9 cellular contexts compared by ENCODE assay signal in genomic region chr3:52244061-52244628, GRCh38. TPM values are rescaled to one million over a fixed set of nuclear protein-coding genes. Genes with fewer than 3 reads are reported as not detected.
A peak's percentile ranks its signal among the peaks of the same experiment; 100 is the strongest.
DNase-seq lines count a peak whose midpoint lies in the region; ATAC-seq, FAIRE-seq and TF ChIP-seq lines count a peak whose summit lies in the region.
"Had no signal": no experiment of that assay in that cellular context is flagged by ENCODE, and none has a peak within 500 bp of the region (broad histone marks: within the 10 kb centered on the region; RNA-seq: fewer than 3 reads in every experiment).

No MANE protein-coding gene starts in this region.

- no peak overlapping the region for H3K4ac ChIP-seq in trophoblast cell (ENCODE audit: low read depth, low read length)

- H4K12ac ChIP-seq in trophoblast cell (ENCODE audit: low read depth, low read length) = no peak overlapping the region

- peaks cover 19 to 29% of the 10 kb centered on the region in 2 experiments for H3K4me1 ChIP-seq in trophoblast cell (ENCODE audit: control insufficient read depth in 1 of 2, insufficient read depth in 2 of 2, low read length in 2 of 2)

- H3K27me3 ChIP-seq in trophoblast cell (ENCODE audit: insufficient read depth, low read length) = no peaks in the 10 kb centered on the region

- no peak overlapping the region for H3K4me2 ChIP-seq in trophoblast cell (ENCODE audit: low read length)

- peak overlapping the region; percentile 32 for H2BK5ac ChIP-seq in trophoblast cell (ENCODE audit: low read depth, low read length, poor library complexity)

- peaks cover 6% of the 10 kb centered on the region for H3K9me3 ChIP-seq in trophoblast cell (ENCODE audit: insufficient read depth, low read depth, low read length)

- peak; percentile 65; the same call in 1 of the 2 replicates for TF ChIP-seq POLR2A in GM12892 (IDR thresholded peaks at IDR 0.05; ENCODE audit: low read depth, low read length)

- H3K4me3 ChIP-seq in coronary artery (peak overlapping the region; percentile 86), trophoblast cell (ENCODE audit: low read depth, low read length) (no peak overlapping the region)
- H3K4me3 ChIP-seq: K562 had no signal

- H2BK120ac ChIP-seq in trophoblast cell (ENCODE audit: insufficient read depth, low read length, poor library complexity) = no peak overlapping the region

- peaks cover 2% of the 10 kb centered on the region for H3K79me2 ChIP-seq in trophoblast cell (ENCODE audit: control insufficient read depth, insufficient read depth, low read length, poor library complexity)

- peaks cover 10% of the 10 kb centered on the region for H3K79me1 ChIP-seq in trophoblast cell (ENCODE audit: low read length)

- peak overlapping the region; percentile 30 for H2AK5ac ChIP-seq in trophoblast cell (ENCODE audit: low read length)

- H2BK12ac ChIP-seq in trophoblast cell (ENCODE audit: low read length) = no peak overlapping the region

- peak overlapping the region; percentile 19 for H3K18ac ChIP-seq in trophoblast cell (ENCODE audit: low read length)

- H3K23ac ChIP-seq in trophoblast cell (ENCODE audit: low read length) = no peak overlapping the region

- DNase-seq in GM12892 (ENCODE audit: insufficient read length) = peak; percentile 64
- peak; percentile 86 for DNase-seq in SKM-1 (lab: John Stamatoyannopoulos, UW; ENCODE audit: unreplicated experiment)
- no peak for DNase-seq in coronary artery (ENCODE audit: low spot score)
- DNase-seq in trophoblast cell = peak; percentile 92 to 93
- DNase-seq in cortex of kidney (lab: John Stamatoyannopoulos, UW) = no peak
- no peak for DNase-seq in NCI-H510A (lab: John Stamatoyannopoulos, UW)

- H3K14ac ChIP-seq in trophoblast cell (ENCODE audit: low read length) = peak overlapping the region; percentile 28

- no peak overlapping the region for H3K9ac ChIP-seq in trophoblast cell (ENCODE audit: low read length)

- ATAC-seq in HG02798 (IDR thresholded peaks at IDR 0.05; ENCODE audit: poor library complexity, unreplicated experiment) (peak; percentile 20), GM19328 (IDR thresholded peaks at IDR 0.05; ENCODE audit: unreplicated experiment) (no peak)
- ATAC-seq: K562 had no signal

- peak; percentile 97 for FAIRE-seq in GM12892 (lab: Jason Lieb, UNC)
- FAIRE-seq: K562 had no signal

- H4K8ac ChIP-seq in trophoblast cell (ENCODE audit: low read depth, low read length) = peak overlapping the region; percentile 31

- peak overlapping the region in 1 of 2 donors; percentile 96 for H3K27ac ChIP-seq in coronary artery
- H3K27ac ChIP-seq in trophoblast cell (ENCODE audit: low read depth, low read length) = no peak overlapping the region

- WGBS in trophoblast cell (ENCODE audit: extremely low coverage, insufficient coverage, insufficient read length) = no CpG with 5 or more reads among the region's 8 CpGs

- H2AFZ ChIP-seq in trophoblast cell (ENCODE audit: insufficient read depth, low read length, poor library complexity) = no peak overlapping the region

- peak overlapping the region; percentile 30 for H4K91ac ChIP-seq in trophoblast cell (ENCODE audit: low read depth, low read length)

- peaks cover 5 to 6% of the 10 kb centered on the region in 2 experiments for H3K36me3 ChIP-seq in trophoblast cell (ENCODE audit: control insufficient read depth in 1 of 2, insufficient read depth in 2 of 2, low read length in 2 of 2)

- no peak for TF ChIP-seq CTCF in coronary artery (IDR thresholded peaks at IDR 0.05)

RNA-seq across cellular contexts. Expression of gene PPM1M, which starts 1.4 kb away (rescaled TPM):
- polyA plus RNA-seq in GM12892 (2012; ENCODE audit: missing spikeins) = 24.1 TPM
- 3.0 and 3.5 TPM in 2 replicates for polyA plus RNA-seq in trophoblast cell (2013)

RNA-seq across cellular contexts. Expression of gene TWF2, which starts 5.2 kb away (rescaled TPM):
- 26.4 TPM for polyA plus RNA-seq in GM12892 (2012; ENCODE audit: missing spikeins)
- polyA plus RNA-seq in trophoblast cell (2013) = 39.5 and 39.9 TPM in 2 replicates

RNA-seq across cellular contexts. Expression of gene TLR9, which starts 18.7 kb away (rescaled TPM):
- 0.30 TPM for polyA plus RNA-seq in GM12892 (2012; ENCODE audit: missing spikeins)
- 0.04 and 0.10 TPM in 2 replicates for polyA plus RNA-seq in trophoblast cell (2013)
- polyA plus RNA-seq: K562 had no signal

RNA-seq across cellular contexts. Expression of gene WDR82, which starts 34.3 kb away (rescaled TPM):
- polyA plus RNA-seq in GM12892 (2012; ENCODE audit: missing spikeins) = 34.7 TPM
- polyA plus RNA-seq in trophoblast cell (2013) = 30.8 and 31.8 TPM in 2 replicates

RNA-seq across cellular contexts. Expression of gene GLYCTK, which starts 43.5 kb away (rescaled TPM):
- polyA plus RNA-seq in GM12892 (2012; ENCODE audit: missing spikeins) = 7.1 TPM
- polyA plus RNA-seq in trophoblast cell (2013) = 1.4 and 1.7 TPM in 2 replicates

Comparison
In these comparisons a context has a peak if more than half of its experiments do, and no peak if none do; other contexts are left out.
1. DNase-seq: peak in GM12892 (single experiment), SKM-1 (single experiment) and trophoblast cell (2 of 2); none in coronary artery (single experiment), cortex of kidney (single experiment) and NCI-H510A (single experiment).